In genomic region chr20:49936153-49937022, GRCh38 we compare ENCODE assay signal across 8 cellular contexts.
DNase-seq lines count a peak whose midpoint lies in the region; ATAC-seq and TF ChIP-seq lines count a peak whose summit lies in the region.

Gene RNF114 (plus strand): TSS chr20:49936397. CDS start chr20:49936413, 16 bp downstream.

- peak; percentile 40 for ATAC-seq in GM18870 (IDR thresholded peaks at IDR 0.05; ENCODE audit: unreplicated experiment)
- ATAC-seq in HG03196 (IDR thresholded peaks at IDR 0.05; ENCODE audit: unreplicated experiment): peak; percentile 61

- CTCF ChIA-PET in AG04449 (lab: Yijun Ruan, JAX): interaction anchor here (0.7 to 1.8 kb wide), 11 partner anchors 16 to 148 kb away, joined by 3 to 8 read pairs (median 4); no protein-coding TSS in a partner anchor

- POLR2A ChIA-PET in AG04449 (lab: Yijun Ruan, JAX): interaction anchor here (0.8 to 1.8 kb wide), 3 partner anchors 13 to 22 kb away, joined by 3 to 5 read pairs (median 5); partner anchors contain the start of gene SPATA2

- no peak for TF ChIP-seq CTCF in AG04449 (IDR thresholded peaks at IDR 0.05; ENCODE audit: insufficient read depth, low read length, missing control alignments)
- no peak for TF ChIP-seq CTCF in choroid plexus epithelial cell (conservative IDR thresholded peaks at IDR 0.05; ENCODE audit: low read depth, low read length)

- H3K4me3 ChIP-seq in AG04449 (ENCODE audit: low read depth, low read length) (peak within 1 kb of the TSS; percentile 94), choroid plexus epithelial cell (ENCODE audit: low read depth, low read length) (peak within 1 kb of the TSS; percentile 93)

- DNase-seq in AG04449 (ENCODE audit: low read depth, low spot score) (no peak), NCI-H524 (lab: John Stamatoyannopoulos, UW) (peak; percentile 72 to 86), choroid plexus epithelial cell (ENCODE audit: low read depth) (peak; percentile 93), kidney glomerular epithelial cell (lab: John Stamatoyannopoulos, UW) (peak; percentile 85)
- DNase-seq in activated CD4-positive, alpha-beta T cell treated with anti-CD3 and anti-CD28 coated beads for 4 hours: peak; percentile 91 to 93
- DNase-seq in stimulated activated CD4-positive, alpha-beta T cell treated with anti-CD3 and anti-CD28 coated beads, Interleukin-15, amount 100 ng/mL, for 48 hours (ENCODE audit: low read depth in 2 of 2): peak; percentile 79 to 89
